8 cellular contexts compared by ENCODE assay signal in the genomic region with DNA sequence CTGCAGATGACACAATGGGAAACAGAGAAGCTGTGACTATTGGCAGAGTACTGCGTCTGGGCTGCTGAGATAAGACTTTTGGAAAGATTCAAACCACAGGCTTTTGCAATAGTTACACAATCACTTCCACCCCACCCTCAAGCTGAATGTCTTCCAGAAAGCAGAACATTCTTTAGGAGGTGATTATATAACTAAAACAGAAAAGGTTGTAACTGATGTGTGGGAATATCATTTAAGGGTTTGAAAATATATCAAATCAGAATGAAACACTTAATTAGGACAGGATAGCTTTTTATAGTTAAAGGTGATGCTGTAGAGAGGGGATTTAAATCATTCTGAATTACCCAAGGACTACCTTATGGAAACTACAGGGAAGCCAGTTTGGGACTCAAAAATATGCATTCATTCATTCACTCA.
DNase-seq lines count a peak whose midpoint lies in the region; ATAC-seq and TF ChIP-seq lines count a peak whose summit lies in the region.

No MANE protein-coding gene starts in this region.

- H3K36me3 ChIP-seq in adipocyte (ENCODE audit: control insufficient read depth, insufficient read depth, low read length, severe bottlenecking) (no peaks in the 10 kb centered on the region), stomach (no peaks in the 10 kb centered on the region)

- peak overlapping the region in 1 of 5 donors; percentile 46 for H3K27ac ChIP-seq in stomach

- intact Hi-C loops in stomach (cut with DNase I; ENCODE audit: low total_unique reads) = no loop called here

- no peak overlapping the region for H3K9ac ChIP-seq in adipocyte (ENCODE audit: low read length)

- H3K9me3 ChIP-seq in adipocyte (ENCODE audit: control insufficient read depth, low read length) = peaks cover 6% of the 10 kb centered on the region
- H3K9me3 ChIP-seq in stomach = peaks cover 0 to under 1% (median 0%) of the 10 kb centered on the region in 4 donors

- TF ChIP-seq RAD21 in Ishikawa (IDR thresholded peaks at IDR 0.05; ENCODE audit: low read depth) = no peak

- no peak for ATAC-seq in HG03175 (IDR thresholded peaks at IDR 0.05; ENCODE audit: unreplicated experiment)

- 0 to 8% (median 0%) methylated on average over 1 of the region's 1 CpG for WGBS in stomach, 5 donors

- no peak for TF ChIP-seq POLR2A in stomach (IDR thresholded peaks at IDR 0.05)

- DNase-seq in adipocyte (ENCODE audit: low read depth) (peak; percentile 96), hepatic stellate cell (ENCODE audit: low spot score) (peak; percentile 80), stomach (peak; percentile 35), GM13977 (ENCODE audit: low spot score) (no peak), SHP77 (lab: John Stamatoyannopoulos, UW) (no peak), NCI-H187 treated with DMSO at 0.1 percent for 48 hours (lab: John Stamatoyannopoulos, UW) (no peak)

- in situ Hi-C loops in GM13977 (cut with MboI; ENCODE audit: low pct_unique_long_range_greater_than_20kb, low sequenced_read_pairs, unreplicated experiment) = no loop called here

- peaks cover 10% of the 10 kb centered on the region for H3K4me1 ChIP-seq in adipocyte (ENCODE audit: control insufficient read depth, insufficient read depth, low read length)
- H3K4me1 ChIP-seq in stomach = peaks cover 0 to 9% (median 2%) of the 10 kb centered on the region in 4 donors

- TF ChIP-seq CTCF in stomach (IDR thresholded peaks at IDR 0.05) (no peak), GM13977 (IDR thresholded peaks at IDR 0.05; ENCODE audit: extremely low read depth, insufficient read depth, missing control alignments) (no peak)

- H3K4me3 ChIP-seq in adipocyte (ENCODE audit: low read length) = no peak overlapping the region
- no peak overlapping the region for H3K4me3 ChIP-seq in stomach

- H3K27me3 ChIP-seq in adipocyte (replicated peaks; ENCODE audit: control insufficient read depth, insufficient read depth, low read length) = peaks cover 27% of the 10 kb centered on the region
- peaks cover 0 to 8% (median 0%) of the 10 kb centered on the region in 3 donors for H3K27me3 ChIP-seq in stomach

- no peak for TF ChIP-seq EP300 in Ishikawa (IDR thresholded peaks at IDR 0.05; ENCODE audit: borderline replicate concordance)
- no peak for TF ChIP-seq EP300 in stomach (IDR thresholded peaks at IDR 0.05)

TF ChIP-seq in Ishikawa, 13 proteins besides CTCF, POLR2A, EP300 and RAD21:
- TF ChIP-seq YY1 (IDR thresholded peaks at IDR 0.05; ENCODE audit: low read depth) (no peak), CEBPB (IDR thresholded peaks at IDR 0.05) (peak; percentile 74), MAX (IDR thresholded peaks at IDR 0.05) (no peak), NFIC (IDR thresholded peaks at IDR 0.05) (no peak), EGR1 (IDR thresholded peaks at IDR 0.05) (no peak)
TF ChIP-seq in Ishikawa: peak in this region for 1.

Comparison
In these comparisons a context has a peak if more than half of its experiments do, and no peak if none do; other contexts are left out.
1. DNase-seq: peak in adipocyte (single experiment), hepatic stellate cell (single experiment) and stomach (single experiment); none in GM13977 (single experiment), SHP77 (0 of 2) and NCI-H187 treated with DMSO at 0.1 percent for 48 hours (single experiment).